ENCODE assay signal across 8 cellular contexts in the genomic region with DNA sequence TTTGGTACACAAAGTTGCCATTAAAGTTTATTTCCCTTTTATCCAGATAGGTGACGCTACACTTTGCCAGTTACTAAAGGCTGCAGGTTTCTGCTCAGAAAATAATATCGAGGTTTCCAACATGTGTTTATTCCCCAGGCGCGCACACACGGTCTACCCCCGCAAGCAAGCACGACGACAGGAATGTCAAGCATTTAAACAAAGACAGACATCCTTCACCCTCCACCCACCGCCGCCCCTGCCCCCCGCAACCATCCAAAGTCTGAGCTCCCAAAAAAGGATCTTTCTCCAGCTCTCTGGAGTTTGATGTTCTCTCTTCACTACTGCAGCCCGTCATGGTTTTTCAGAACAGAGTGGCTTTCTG. TPM values are rescaled to one million over a fixed set of nuclear protein-coding genes. Genes with fewer than 3 reads are reported as not detected.
A peak's percentile ranks its signal among the peaks of the same experiment; 100 is the strongest.
DNase-seq lines count a peak whose midpoint lies in the region; ATAC-seq and TF ChIP-seq lines count a peak whose summit lies in the region.

No MANE protein-coding gene starts in this region.

- H3K4me3 Mint-ChIP-seq in progenitor cell of endocrine pancreas (ENCODE audit: low read depth): peak overlapping the region; percentile 82

- H3K27me3 Mint-ChIP-seq in progenitor cell of endocrine pancreas: peaks cover 40% of the 10 kb centered on the region

- no peak for ATAC-seq in HG03045 (IDR thresholded peaks at IDR 0.05; ENCODE audit: unreplicated experiment)

- H3K4me3 ChIP-seq in esophagus muscularis mucosa: peak overlapping the region; percentile 66 to 84 (median 74)

- no peaks in the 10 kb centered on the region for H3K36me3 Mint-ChIP-seq in progenitor cell of endocrine pancreas (ENCODE audit: insufficient read depth)

- no peaks in the 10 kb centered on the region for H3K9me3 Mint-ChIP-seq in progenitor cell of endocrine pancreas (ENCODE audit: low read depth)

- peaks cover 0 to 5% (median 0%) of the 10 kb centered on the region in 4 donors for H3K9me3 ChIP-seq in esophagus muscularis mucosa

- intact Hi-C loops in esophagus muscularis mucosa (cut with DNase I): loop anchor here (5.0 to 10.0 kb wide), 2 partner anchors 326 to 383 kb away; no protein-coding TSS in a partner anchor

- TF ChIP-seq CTCF in esophagus muscularis mucosa (IDR thresholded peaks at IDR 0.05) (peak; percentile 37 to 43 (median 41)), progenitor cell of endocrine pancreas (IDR thresholded peaks at IDR 0.05; ENCODE audit: unreplicated experiment) (no peak)

- H3K36me3 ChIP-seq in esophagus muscularis mucosa: no peaks in the 10 kb centered on the region

- 2% methylated on average over 12 of the region's 12 CpGs for WGBS in esophagus muscularis mucosa

- H3K27ac ChIP-seq in esophagus muscularis mucosa (replicated peaks in 1 of 4): peak overlapping the region; percentile 77 to 91 (median 84)

- H3K4me1 ChIP-seq in esophagus muscularis mucosa: peaks cover 16 to 46% (median 34%) of the 10 kb centered on the region in 4 donors

- H3K27ac Mint-ChIP-seq in progenitor cell of endocrine pancreas: peak overlapping the region; percentile 84

- H3K4me1 Mint-ChIP-seq in progenitor cell of endocrine pancreas (ENCODE audit: low read depth): peaks cover 22% of the 10 kb centered on the region

- no peak for TF ChIP-seq EP300 in esophagus muscularis mucosa (IDR thresholded peaks at IDR 0.05)

- no peak for TF ChIP-seq POLR2A in esophagus muscularis mucosa (IDR thresholded peaks at IDR 0.05; ENCODE audit: low read depth)

- H3K27me3 ChIP-seq in esophagus muscularis mucosa: peaks cover 0 to 31% (median 0%) of the 10 kb centered on the region in 4 donors

- DNase-seq in EL (peak; percentile 26), OCI-M1 (lab: John Stamatoyannopoulos, UW) (peak; percentile 42), esophagus muscularis mucosa (ENCODE audit: extremely low spot score) (no peak), progenitor cell of endocrine pancreas (ENCODE audit: low spot score, unreplicated experiment) (no peak), GOT3 (lab: John Stamatoyannopoulos, UW) (no peak), pons (ENCODE audit: low spot score) (no peak), 8988T (no peak)

RNA-seq across cellular contexts. Expression of gene PCDH7, which starts 1.3 kb away (rescaled TPM):
- total RNA-seq in esophagus muscularis mucosa (100 to 1,000 TPM; 221 to 356 (median 299) TPM), progenitor cell of endocrine pancreas (9.9 and 17.2 TPM in 2 replicates)

Comparison
In these comparisons a context has a peak if more than half of its experiments do, and no peak if none do; other contexts are left out.
1. DNase-seq: peak in EL (single experiment) and OCI-M1 (single experiment); none in esophagus muscularis mucosa (single experiment), progenitor cell of endocrine pancreas (single experiment), GOT3 (single experiment), pons (single experiment) and 8988T (single experiment).
2. RNA of gene PCDH7, which starts 1.3 kb away (total RNA-seq): 221 to 356 TPM in esophagus muscularis mucosa; 9.9 to 17.2 TPM in progenitor cell of endocrine pancreas; every median in the first group is over 10 times any median in the second.